Comparison of ENCODE assay signal across 14 cellular contexts in genomic region chr5:95759005-95759404, GRCh38. TPM values are rescaled to one million over a fixed set of nuclear protein-coding genes. Genes with fewer than 3 reads are reported as not detected.
A peak's percentile ranks its signal among the peaks of the same experiment; 100 is the strongest.
DNase-seq lines count a peak whose midpoint lies in the region; ATAC-seq and TF ChIP-seq lines count a peak whose summit lies in the region.
"Had no signal": no experiment of that assay in that cellular context is flagged by ENCODE, and none has a peak within 500 bp of the region (broad histone marks: within the 10 kb centered on the region; RNA-seq: fewer than 3 reads in every experiment).

No MANE protein-coding gene starts in this region.

- H3K4me1 Mint-ChIP-seq in osteocyte (ENCODE audit: unreplicated experiment): peaks cover 58% of the 10 kb centered on the region
- peaks cover 36% of the 10 kb centered on the region for H3K4me1 Mint-ChIP-seq in activated T-cell treated with anti-CD3 and anti-CD28 coated beads, Interleukin-2, amount 50 U/mL, for 24 hours (ENCODE audit: low read depth)

- H3K4me3 Mint-ChIP-seq in osteocyte (ENCODE audit: unreplicated experiment): peak overlapping the region; percentile 33
- H3K4me3 Mint-ChIP-seq in activated T-cell treated with anti-CD3 and anti-CD28 coated beads, Interleukin-2, amount 50 U/mL, for 24 hours: no peak overlapping the region
- H3K4me3 Mint-ChIP-seq: IgD-negative memory B cell had no signal

- no peaks in the 10 kb centered on the region for H3K9me3 Mint-ChIP-seq in osteocyte (ENCODE audit: unreplicated experiment)
- H3K9me3 Mint-ChIP-seq in activated T-cell treated with anti-CD3 and anti-CD28 coated beads, Interleukin-2, amount 50 U/mL, for 24 hours: no peaks in the 10 kb centered on the region
- H3K9me3 Mint-ChIP-seq: IgD-negative memory B cell had no signal

- ATAC-seq in HG03095 (IDR thresholded peaks at IDR 0.05; ENCODE audit: unreplicated experiment): no peak

- TF ChIP-seq CTCF in LNCaP clone FGC (IDR thresholded peaks at IDR 0.05; ENCODE audit: control insufficient read depth, extremely low read depth, insufficient read depth) (no peak), osteocyte (IDR thresholded peaks at IDR 0.05) (no peak)

- H3K36me3 ChIP-seq in ACC112 (ENCODE audit: insufficient read depth, low read length): peaks cover 25% of the 10 kb centered on the region

- H2AFZ ChIP-seq in ACC112 (ENCODE audit: low read length, unreplicated experiment): no peak overlapping the region

- H3K4me3 ChIP-seq in ACC112 (ENCODE audit: low read depth, low read length): no peak overlapping the region
- peak overlapping the region; percentile 14; the same call in 1 of the 2 replicates for H3K4me3 ChIP-seq in LNCaP clone FGC (ENCODE audit: low read depth, low read length)
- H3K4me3 ChIP-seq: tibial nerve had no signal

- H3K27me3 Mint-ChIP-seq in osteocyte (ENCODE audit: unreplicated experiment): no peaks in the 10 kb centered on the region
- H3K27me3 Mint-ChIP-seq in activated T-cell treated with anti-CD3 and anti-CD28 coated beads, Interleukin-2, amount 50 U/mL, for 24 hours: no peaks in the 10 kb centered on the region
- H3K27me3 Mint-ChIP-seq: IgD-negative memory B cell had no signal

- H3K27ac Mint-ChIP-seq in osteocyte (ENCODE audit: unreplicated experiment): peak overlapping the region; percentile 77
- H3K27ac Mint-ChIP-seq in activated T-cell treated with anti-CD3 and anti-CD28 coated beads, Interleukin-2, amount 50 U/mL, for 24 hours: no peak overlapping the region
- H3K27ac Mint-ChIP-seq: IgD-negative memory B cell had no signal

- DNase-seq in LNCaP clone FGC (ENCODE audit: low read depth): no peak
- peak; percentile 37 for DNase-seq in glomerular visceral epithelial cell (ENCODE audit: extremely low spot score)
- no peak for DNase-seq in osteocyte (ENCODE audit: extremely low spot score, unreplicated experiment)
- DNase-seq in hepatic stellate cell (ENCODE audit: low spot score): no peak
- no peak for DNase-seq in activated T-cell treated with anti-CD3 and anti-CD28 coated beads, Interleukin-2, amount 50 U/mL, for 24 hours
- no peak for DNase-seq in NCI-H2196 treated with DMSO at 0.1 percent for 48 hours (lab: John Stamatoyannopoulos, UW; ENCODE audit: unreplicated experiment)
- DNase-seq: activated effector memory CD4-positive, alpha-beta T cell treated with Interleukin-2 at 50 U/mL for 16 hours; DMS79; NCI-H446; stimulated activated CD4-positive, alpha-beta T cell treated with anti-CD3 and anti-CD28 coated beads, Interleukin-15, amount 100 ng/mL, for 24 hours had no signal

- no peaks in the 10 kb centered on the region for H3K27me3 ChIP-seq in ACC112 (ENCODE audit: insufficient read depth, low read length)
- H3K27me3 ChIP-seq: tibial nerve had no signal

- peak overlapping the region; percentile 93 for H3K27ac ChIP-seq in ACC112 (ENCODE audit: low read depth, low read length)

- peaks cover 16% of the 10 kb centered on the region for H3K79me2 ChIP-seq in ACC112 (ENCODE audit: control insufficient read depth, insufficient read depth, low read length, unreplicated experiment)

- peaks cover 49% of the 10 kb centered on the region for H3K4me1 ChIP-seq in ACC112 (ENCODE audit: control insufficient read depth, insufficient read depth, low read length, unreplicated experiment)

- peaks cover 63% of the 10 kb centered on the region for H3K36me3 Mint-ChIP-seq in osteocyte (ENCODE audit: unreplicated experiment)
- no peaks in the 10 kb centered on the region for H3K36me3 Mint-ChIP-seq in activated T-cell treated with anti-CD3 and anti-CD28 coated beads, Interleukin-2, amount 50 U/mL, for 24 hours (ENCODE audit: low read depth)

RNA-seq across cellular contexts. Expression of gene RHOBTB3, which starts 27.9 kb away (rescaled TPM):
- total RNA-seq in osteocyte: 190 and 208 TPM in 2 replicates
